Comparison of ENCODE assay signal across 8 cellular contexts in the genomic region with DNA sequence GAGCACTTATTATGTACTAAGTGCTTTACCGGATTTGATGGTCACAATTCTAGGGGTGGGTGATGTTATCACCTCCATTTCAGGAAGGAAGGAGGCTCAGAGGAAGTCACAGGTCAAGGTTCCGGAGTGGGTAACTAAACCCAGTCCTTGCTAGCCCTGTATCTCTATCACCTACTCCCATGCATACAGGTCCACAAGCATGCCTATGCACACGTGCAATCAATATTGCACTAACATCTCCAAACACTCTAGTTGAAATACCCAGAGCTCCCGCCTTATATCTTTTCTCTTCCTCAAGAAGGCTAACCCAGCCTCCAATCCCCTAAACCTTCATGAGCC. TPM values are rescaled to one million over a fixed set of nuclear protein-coding genes. Genes with fewer than 3 reads are reported as not detected.
DNase-seq lines count a peak whose midpoint lies in the region; ATAC-seq and TF ChIP-seq lines count a peak whose summit lies in the region.

No MANE protein-coding gene starts in this region.

- ATAC-seq in naive B cell (ENCODE audit: low read depth in 2 of 2), result peak; percentile 4 to 11
- ATAC-seq in HG03460 (IDR thresholded peaks at IDR 0.05; ENCODE audit: unreplicated experiment), result no peak

- peak overlapping the region; percentile 99 to 100 (median 100) for H3K27ac Mint-ChIP-seq in naive B cell

- no peaks in the 10 kb centered on the region for H3K27me3 ChIP-seq in MG63

- H3K9me3 ChIP-seq in MG63, result no peaks in the 10 kb centered on the region

- H3K27ac ChIP-seq in substantia nigra (ENCODE audit: low read depth, low read length, poor library complexity, severe bottlenecking), result no peak overlapping the region

- no peaks in the 10 kb centered on the region for H3K36me3 Mint-ChIP-seq in naive B cell

- DNase-seq in GF-D8 (lab: John Stamatoyannopoulos, UW) (peak; percentile 68), MG63 (no peak), choroid plexus epithelial cell (ENCODE audit: low read depth) (no peak), naive B cell (no peak), hypothalamus (lab: John Stamatoyannopoulos, UW) (no peak), substantia nigra (lab: John Stamatoyannopoulos, UW) (no peak), COR-L47 (lab: John Stamatoyannopoulos, UW) (no peak)

- H3K4me3 Mint-ChIP-seq in naive B cell, result peak overlapping the region; percentile 86 to 98 (median 97)

- H3K9me3 Mint-ChIP-seq in naive B cell, result no peaks in the 10 kb centered on the region

- no peak for TF ChIP-seq CTCF in choroid plexus epithelial cell (conservative IDR thresholded peaks at IDR 0.05; ENCODE audit: low read depth, low read length)

- peaks cover 48 to 67% (median 65%) of the 10 kb centered on the region in 3 donors for H3K4me1 Mint-ChIP-seq in naive B cell

- no peaks in the 10 kb centered on the region for H3K27me3 Mint-ChIP-seq in naive B cell

- no peaks in the 10 kb centered on the region for H3K36me3 ChIP-seq in MG63

- peak overlapping the region; percentile 70 for H3K4me3 ChIP-seq in MG63
- H3K4me3 ChIP-seq in choroid plexus epithelial cell (ENCODE audit: low read depth, low read length), result peak overlapping the region; percentile 60

RNA-seq across cellular contexts. Expression of a gene that starts 17.8 kb away (rescaled TPM):
- 0.33 TPM in 1 of 2 replicates, not detected in the other for total RNA-seq in MG63 (2014; rRNA removed; shearing (Covaris generic); ENCODE audit: low replicate concordance)
- polyA plus RNA-seq in naive B cell (ENCODE audit: low read depth in 6 of 6), result 100 to 1,000 TPM in 1 of 6 donors, 10 to 100 TPM in 5; 26.6 to 110 (median 82.1) TPM

RNA-seq across cellular contexts. Expression of a gene that starts 26.3 kb away (rescaled TPM):
- total RNA-seq in MG63 (2014; rRNA removed; shearing (Covaris generic); ENCODE audit: low replicate concordance), result 118 and 167 TPM in 2 replicates
- 10 to 100 TPM; 40.0 to 91.4 (median 46.2) TPM for polyA plus RNA-seq in naive B cell (ENCODE audit: low read depth in 6 of 6)

RNA-seq across cellular contexts. Expression of a gene that starts 43.6 kb away (rescaled TPM):
- 27.1 and 44.0 TPM in 2 replicates for total RNA-seq in MG63 (2014; rRNA removed; shearing (Covaris generic); ENCODE audit: low replicate concordance)
- polyA plus RNA-seq in naive B cell (ENCODE audit: low read depth in 6 of 6), result 1 to 10 TPM in 5 of 6 donors, under 1 TPM in 1; 0.49 to 8.5 (median 3.0) TPM

RNA-seq across cellular contexts. Expression of a gene that starts 45.1 kb away (rescaled TPM):
- 5.5 and 7.3 TPM in 2 replicates for total RNA-seq in MG63 (2014; rRNA removed; shearing (Covaris generic); ENCODE audit: low replicate concordance)
- 1 to 10 TPM in 4 of 6 donors, under 1 TPM in 1, not detected in 1; 0.29 to 4.3 (median 2.5) TPM for polyA plus RNA-seq in naive B cell (ENCODE audit: low read depth in 6 of 6)

RNA-seq across cellular contexts. Expression of a gene that starts 46.8 kb away (rescaled TPM):
- 4.9 and 6.1 TPM in 2 replicates for total RNA-seq in MG63 (2014; rRNA removed; shearing (Covaris generic); ENCODE audit: low replicate concordance)
- under 1 TPM in 3 of 6 donors, not detected in 3; 0.28 to 0.58 (median 0.47) TPM for polyA plus RNA-seq in naive B cell (ENCODE audit: low read depth in 6 of 6)
